Comparison of ENCODE assay signal across 11 cellular contexts in the genomic region with DNA sequence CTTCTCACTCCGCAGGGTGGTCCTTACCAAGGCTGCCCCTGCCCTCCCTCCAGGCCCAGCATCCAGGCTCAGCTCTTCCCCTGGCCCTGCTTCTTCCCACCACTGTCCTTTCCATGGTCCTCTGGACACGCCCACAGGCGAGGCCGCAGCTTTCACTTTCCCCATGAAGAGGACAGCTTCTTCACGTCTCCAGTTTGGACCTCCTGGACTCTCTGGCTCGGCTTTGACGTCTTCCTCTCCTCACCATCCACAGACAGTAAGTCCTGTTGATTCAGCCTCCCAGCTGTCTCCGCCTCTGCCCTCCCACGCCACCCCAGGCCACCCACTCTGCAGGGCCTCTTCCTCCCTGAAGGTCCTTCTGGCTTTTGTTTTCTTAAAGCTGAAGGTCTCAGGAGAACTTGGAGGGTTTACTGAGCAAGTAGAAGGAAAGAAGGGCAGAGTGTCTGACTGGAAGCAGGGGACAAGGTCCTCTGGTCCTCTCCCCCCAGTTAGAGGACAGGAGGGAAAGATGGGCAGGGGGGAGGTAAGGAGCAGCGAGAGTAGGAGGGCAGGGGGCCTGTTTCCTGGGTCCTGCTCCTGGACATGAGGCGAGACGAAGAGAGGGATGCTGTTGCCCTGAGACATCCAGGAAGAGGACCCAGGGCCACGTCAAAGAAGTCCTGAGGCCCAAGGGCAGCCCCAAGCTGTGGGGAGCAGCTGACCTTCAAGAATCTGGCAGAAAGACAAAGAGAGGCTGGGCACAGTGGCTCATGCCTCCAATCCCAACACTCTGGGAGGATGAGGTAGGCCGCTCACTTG. TPM values are rescaled to one million over a fixed set of nuclear protein-coding genes. Genes with fewer than 3 reads are reported as not detected.
DNase-seq lines count a peak whose midpoint lies in the region; ATAC-seq and TF ChIP-seq lines count a peak whose summit lies in the region.
"Had no signal": no experiment of that assay in that cellular context is flagged by ENCODE, and none has a peak within 500 bp of the region (broad histone marks: within the 10 kb centered on the region; RNA-seq: fewer than 3 reads in every experiment).

No MANE protein-coding gene starts in this region.

- peak overlapping the region; percentile 9 for H3K27ac Mint-ChIP-seq in activated naive CD4-positive, alpha-beta T cell treated with anti-CD3 and anti-CD28 coated beads, Interleukin-2, amount 50 U/mL, for 24 hours

- no peaks in the 10 kb centered on the region for H3K27me3 ChIP-seq in uterus

- H3K36me3 ChIP-seq in uterus: no peaks in the 10 kb centered on the region

- TF ChIP-seq CTCF in cardiac fibroblast (IDR thresholded peaks at IDR 0.05; ENCODE audit: low read depth, low read length): no peak
- no peak for TF ChIP-seq CTCF in uterus (IDR thresholded peaks at IDR 0.05)

- H3K4me1 ChIP-seq in uterus: no peaks in the 10 kb centered on the region

- no peaks in the 10 kb centered on the region for H3K9me3 ChIP-seq in uterus

- peaks cover 14% of the 10 kb centered on the region for H3K4me1 Mint-ChIP-seq in activated naive CD4-positive, alpha-beta T cell treated with anti-CD3 and anti-CD28 coated beads, Interleukin-2, amount 50 U/mL, for 24 hours

- H3K4me3 ChIP-seq in cardiac fibroblast (replicated peaks in 1 of 2; ENCODE audit: low read depth in 2 of 2, low read length in 2 of 2) (peak overlapping the region in 1 of 2 donors; percentile 35), uterus (peak overlapping the region; percentile 21)

- H3K27ac ChIP-seq in uterus: peak overlapping the region; percentile 76 to 81
- H3K27ac ChIP-seq: VCaP had no signal

- no peak for ATAC-seq in HG03095 (IDR thresholded peaks at IDR 0.05; ENCODE audit: unreplicated experiment)

- no peaks in the 10 kb centered on the region for H3K27me3 Mint-ChIP-seq in activated naive CD4-positive, alpha-beta T cell treated with anti-CD3 and anti-CD28 coated beads, Interleukin-2, amount 50 U/mL, for 24 hours

- intact Hi-C loops in uterus (cut with DNase I; ENCODE audit: low total_unique reads): loop anchor here (10.0 kb wide), 1 partner anchor 70 kb away; no protein-coding TSS in a partner anchor

- no peak for DNase-seq in activated naive CD4-positive, alpha-beta T cell treated with Interleukin-2 at 50 U/mL for 16 hours
- DNase-seq in cardiac fibroblast (ENCODE audit: low read depth in 2 of 2) (peak; percentile 73 to 92), mucosa of gallbladder (ENCODE audit: low spot score) (peak; percentile 76), uterus (peak; percentile 79 to 84), NCI-H1105 treated with DMSO at 0.1 percent for 48 hours (lab: John Stamatoyannopoulos, UW) (no peak)
- no peak for DNase-seq in activated CD4-positive, alpha-beta T cell treated with anti-CD3 and anti-CD28 coated beads for 1 hour
- DNase-seq: CD4-positive, CD25-positive, alpha-beta regulatory T cell; trophoblast cell had no signal

- peaks cover 12% of the 10 kb centered on the region for H3K9me3 Mint-ChIP-seq in activated naive CD4-positive, alpha-beta T cell treated with anti-CD3 and anti-CD28 coated beads, Interleukin-2, amount 50 U/mL, for 24 hours

- TF ChIP-seq POLR2A in uterus (IDR thresholded peaks at IDR 0.05): no peak

- peaks cover 7% of the 10 kb centered on the region for H3K36me3 Mint-ChIP-seq in activated naive CD4-positive, alpha-beta T cell treated with anti-CD3 and anti-CD28 coated beads, Interleukin-2, amount 50 U/mL, for 24 hours

- peak overlapping the region; percentile 50 for H3K4me3 Mint-ChIP-seq in activated naive CD4-positive, alpha-beta T cell treated with anti-CD3 and anti-CD28 coated beads, Interleukin-2, amount 50 U/mL, for 24 hours

RNA-seq across cellular contexts. Expression of a gene that starts 24.7 kb away (rescaled TPM):
- total RNA-seq in mucosa of gallbladder (1.1 TPM), uterus (under 1 TPM in 2 of 4 donors, not detected in 2; 0.41 to 0.67 TPM)

RNA-seq across cellular contexts. Expression of a gene that starts 37.7 kb away (rescaled TPM):
- not detected for total RNA-seq in mucosa of gallbladder
- not detected for total RNA-seq in uterus
- total RNA-seq: CD4-positive, CD25-positive, alpha-beta regulatory T cell had no signal

Comparison
In these comparisons a context has a peak if more than half of its experiments do, and no peak if none do; other contexts are left out.
1. DNase-seq: peak in cardiac fibroblast (2 of 2), mucosa of gallbladder (single experiment) and uterus (2 of 2); none in activated naive CD4-positive, alpha-beta T cell treated with Interleukin-2 at 50 U/mL for 16 hours (single experiment), NCI-H1105 treated with DMSO at 0.1 percent for 48 hours (single experiment) and activated CD4-positive, alpha-beta T cell treated with anti-CD3 and anti-CD28 coated beads for 1 hour (single experiment).